28 cellular contexts compared by ENCODE assay signal in genomic region chr12:31724597-31724996, GRCh38. TPM values are rescaled to one million over a fixed set of nuclear protein-coding genes. Genes with fewer than 3 reads are reported as not detected.
A peak's percentile ranks its signal among the peaks of the same experiment; 100 is the strongest.
DNase-seq lines count a peak whose midpoint lies in the region; ATAC-seq, FAIRE-seq and TF ChIP-seq lines count a peak whose summit lies in the region.
"Had no signal": no experiment of that assay in that cellular context is flagged by ENCODE, and none has a peak within 500 bp of the region (broad histone marks: within the 10 kb centered on the region; RNA-seq: fewer than 3 reads in every experiment).

No MANE protein-coding gene starts in this region.

- intact Hi-C loops in natural killer cell (cut with micrococcal nuclease) (loop anchor here (10.0 kb wide), 2 partner anchors 400 to 970 kb away; partner anchors contain the start of genes CAPRIN2 and SINHCAF), Calu3 (cut with micrococcal nuclease; ENCODE audit: unreplicated experiment) (no loop called here), kidney (cut with DNase I) (no loop called here)
- intact Hi-C loops in dendritic cell treated with granulocyte-macrophage colony-stimulating factor and Interleukin-4, amounts not matched to agents 40 ng/mL and 50 ng/mL, for 4 days (cut with micrococcal nuclease): no loop called here

- H3K27me3 Mint-ChIP-seq in natural killer cell treated with Interleukin-12 subunit alpha and Interleukin-12 subunit beta and Interleukin-15 and Interleukin-18, amount 100 ng/mL, for 72 hours: no peaks in the 10 kb centered on the region
- peaks cover 0 to 2% of the 10 kb centered on the region in 2 donors for H3K27me3 Mint-ChIP-seq in natural killer cell (ENCODE audit: low read depth in 2 of 2)
- H3K27me3 Mint-ChIP-seq in dendritic cell treated with granulocyte-macrophage colony-stimulating factor and Interleukin-4, amounts not matched to agents 40 ng/mL and 50 ng/mL, for 4 days: no peaks in the 10 kb centered on the region
- H3K27me3 Mint-ChIP-seq in stimulated activated naive B cell treated with anti-CD40 and anti-IgM and Interleukin-4, amounts not matched to agents 10 μg/mL and 1 μg/mL and 100 μg/mL, for 72 hours: no peaks in the 10 kb centered on the region
- no peaks in the 10 kb centered on the region for H3K27me3 Mint-ChIP-seq in Calu3 (ENCODE audit: unreplicated experiment)
- H3K27me3 Mint-ChIP-seq: activated T-helper 17 cell treated with anti-CD3 and anti-CD28 coated beads, Interleukin-2, amount 50 U/mL, for 72 hours had no signal

- peaks cover 6 to 7% of the 10 kb centered on the region in 2 donors for H3K4me1 ChIP-seq in kidney (ENCODE audit: control insufficient read depth in 1 of 2, insufficient read depth in 1 of 2, low read depth in 1 of 2, low read length in 2 of 2)

- no peak for ATAC-seq in natural killer cell treated with Interleukin-12 subunit alpha and Interleukin-12 subunit beta and Interleukin-15 and Interleukin-18, amount 100 ng/mL, for 72 hours
- no peak for ATAC-seq in natural killer cell
- ATAC-seq in stimulated activated naive B cell treated with anti-CD40 and anti-IgM and Interleukin-4, amounts not matched to agents 10 μg/mL and 1 μg/mL and 100 μg/mL, for 72 hours (replicated peaks): no peak
- ATAC-seq: activated naive CD4-positive, alpha-beta T cell treated with anti-CD3 and anti-CD28 coated beads, Interleukin-2, amount 50 U/mL, for 72 hours; activated T-helper 17 cell treated with anti-CD3 and anti-CD28 coated beads, Interleukin-2, amount 50 U/mL, for 72 hours; left lung; pancreas had no signal

- H3K36me3 ChIP-seq in kidney (ENCODE audit: control insufficient read depth in 1 of 2, insufficient read depth in 2 of 2, low read length in 2 of 2): no peaks in the 10 kb centered on the region
- H3K36me3 ChIP-seq: left lung, pancreas, right atrium auricular region had no signal

- CTCF ChIA-PET in Calu3 (lab: Charles Lee): no interaction called here

- H3K36me3 Mint-ChIP-seq in natural killer cell treated with Interleukin-12 subunit alpha and Interleukin-12 subunit beta and Interleukin-15 and Interleukin-18, amount 100 ng/mL, for 72 hours: no peaks in the 10 kb centered on the region
- H3K36me3 Mint-ChIP-seq in natural killer cell (no peaks in the 10 kb centered on the region), Calu3 (ENCODE audit: insufficient read depth, unreplicated experiment) (peaks cover 17% of the 10 kb centered on the region)
- peaks cover 7% of the 10 kb centered on the region for H3K36me3 Mint-ChIP-seq in dendritic cell treated with granulocyte-macrophage colony-stimulating factor and Interleukin-4, amounts not matched to agents 40 ng/mL and 50 ng/mL, for 4 days (ENCODE audit: low read depth)
- peaks cover 7 to 24% of the 10 kb centered on the region in 2 donors for H3K36me3 Mint-ChIP-seq in stimulated activated naive B cell treated with anti-CD40 and anti-IgM and Interleukin-4, amounts not matched to agents 10 μg/mL and 1 μg/mL and 100 μg/mL, for 72 hours

- no peak for TF ChIP-seq CTCF in natural killer cell (IDR thresholded peaks at IDR 0.05)
- no peak for TF ChIP-seq CTCF in Calu3 (IDR thresholded peaks at IDR 0.05; ENCODE audit: unreplicated experiment)
- TF ChIP-seq CTCF in kidney (IDR thresholded peaks at IDR 0.05; ENCODE audit: borderline replicate concordance, extremely low read depth, insufficient read depth): no peak

- H3K4me1 Mint-ChIP-seq in natural killer cell treated with Interleukin-12 subunit alpha and Interleukin-12 subunit beta and Interleukin-15 and Interleukin-18, amount 100 ng/mL, for 72 hours (ENCODE audit: low read depth in 2 of 2): peaks cover 55 to 56% of the 10 kb centered on the region in 2 donors
- H3K4me1 Mint-ChIP-seq in natural killer cell (peaks cover 60 to 64% of the 10 kb centered on the region in 2 donors), Calu3 (ENCODE audit: low read depth, unreplicated experiment) (peaks cover 26% of the 10 kb centered on the region)
- peaks cover 47% of the 10 kb centered on the region for H3K4me1 Mint-ChIP-seq in dendritic cell treated with granulocyte-macrophage colony-stimulating factor and Interleukin-4, amounts not matched to agents 40 ng/mL and 50 ng/mL, for 4 days (ENCODE audit: low read depth)
- H3K4me1 Mint-ChIP-seq in stimulated activated naive B cell treated with anti-CD40 and anti-IgM and Interleukin-4, amounts not matched to agents 10 μg/mL and 1 μg/mL and 100 μg/mL, for 72 hours: peaks cover 39 to 69% of the 10 kb centered on the region in 2 donors

- no peaks in the 10 kb centered on the region for H3K9me3 ChIP-seq in kidney (ENCODE audit: control insufficient read depth in 1 of 2, low read length in 2 of 2)
- H3K9me3 ChIP-seq: left lung, pancreas, right atrium auricular region had no signal

- no peak for FAIRE-seq in kidney (lab: Jason Lieb, UNC)
- FAIRE-seq: endometrium, frontal cortex, GM12891, HTR-8/SVneo, pancreas had no signal

- no peak for DNase-seq in natural killer cell treated with Interleukin-12 subunit alpha and Interleukin-12 subunit beta and Interleukin-15 and Interleukin-18, amount 100 ng/mL, for 72 hours (ENCODE audit: low spot score)
- DNase-seq in natural killer cell (no peak), MV-4-11 (lab: John Stamatoyannopoulos, UW) (peak; percentile 4), OCI-M2 (lab: John Stamatoyannopoulos, UW; ENCODE audit: unreplicated experiment) (no peak), Calu3 (no peak), kidney (no peak)
- DNase-seq in stimulated activated naive B cell treated with anti-CD40 and anti-IgM and Interleukin-4, amounts not matched to agents 10 μg/mL and 1 μg/mL and 100 μg/mL, for 72 hours: no peak
- DNase-seq: activated CD4-positive, alpha-beta T cell treated with anti-CD3 and anti-CD28 coated beads, Interleukin-2, amount 50 U/mL, for 4 hours; activated CD8-positive, alpha-beta memory T cell treated with anti-CD3 and anti-CD28 coated beads, Interleukin-2, amount 50 U/mL, for 4 hours; central memory CD4-positive, alpha-beta T cell; dermis blood vessel endothelial cell; Karpas-422; left lung; pancreas; SHP77 treated with DMSO at 0.1 percent for 48 hours; stimulated activated CD4-positive, alpha-beta T cell treated with anti-CD3 and anti-CD28 coated beads, Interleukin-2, amount 100 ng/mL, for 48 hours; T1000 had no signal

- no peak overlapping the region for H3K27ac ChIP-seq in kidney (ENCODE audit: low read depth in 2 of 2, low read length in 2 of 2)
- H3K27ac ChIP-seq: pancreas, right atrium auricular region had no signal

- peak overlapping the region; percentile 26 to 72 for H3K27ac Mint-ChIP-seq in natural killer cell treated with Interleukin-12 subunit alpha and Interleukin-12 subunit beta and Interleukin-15 and Interleukin-18, amount 100 ng/mL, for 72 hours
- H3K27ac Mint-ChIP-seq in natural killer cell: no peak overlapping the region
- H3K27ac Mint-ChIP-seq in dendritic cell treated with granulocyte-macrophage colony-stimulating factor and Interleukin-4, amounts not matched to agents 40 ng/mL and 50 ng/mL, for 4 days: peak overlapping the region; percentile 29
- peak overlapping the region; percentile 14 for H3K27ac Mint-ChIP-seq in stimulated activated naive B cell treated with anti-CD40 and anti-IgM and Interleukin-4, amounts not matched to agents 10 μg/mL and 1 μg/mL and 100 μg/mL, for 72 hours
- no peak overlapping the region for H3K27ac Mint-ChIP-seq in Calu3 (ENCODE audit: unreplicated experiment)
- H3K27ac Mint-ChIP-seq: activated naive CD4-positive, alpha-beta T cell treated with anti-CD3 and anti-CD28 coated beads, Interleukin-2, amount 50 U/mL, for 72 hours; activated T-helper 17 cell treated with anti-CD3 and anti-CD28 coated beads, Interleukin-2, amount 50 U/mL, for 72 hours; mesothelial cell of epicardium; nephron had no signal

- H3K4me3 Mint-ChIP-seq in natural killer cell treated with Interleukin-12 subunit alpha and Interleukin-12 subunit beta and Interleukin-15 and Interleukin-18, amount 100 ng/mL, for 72 hours: no peak overlapping the region
- H3K4me3 Mint-ChIP-seq in natural killer cell (no peak overlapping the region), Calu3 (ENCODE audit: low read depth, unreplicated experiment) (no peak overlapping the region)
- H3K4me3 Mint-ChIP-seq in dendritic cell treated with granulocyte-macrophage colony-stimulating factor and Interleukin-4, amounts not matched to agents 40 ng/mL and 50 ng/mL, for 4 days: no peak overlapping the region
- H3K4me3 Mint-ChIP-seq in stimulated activated naive B cell treated with anti-CD40 and anti-IgM and Interleukin-4, amounts not matched to agents 10 μg/mL and 1 μg/mL and 100 μg/mL, for 72 hours: no peak overlapping the region
- H3K4me3 Mint-ChIP-seq: CD14-positive monocyte, mesothelial cell of epicardium, nephron had no signal

- H3K9ac ChIP-seq in kidney (ENCODE audit: low read length in 2 of 2): no peak overlapping the region

- H3K9me3 Mint-ChIP-seq in natural killer cell treated with Interleukin-12 subunit alpha and Interleukin-12 subunit beta and Interleukin-15 and Interleukin-18, amount 100 ng/mL, for 72 hours: no peaks in the 10 kb centered on the region
- H3K9me3 Mint-ChIP-seq in natural killer cell (peaks cover 0 to 2% of the 10 kb centered on the region in 2 donors), Calu3 (ENCODE audit: low read depth, unreplicated experiment) (peaks cover 5% of the 10 kb centered on the region)
- H3K9me3 Mint-ChIP-seq in dendritic cell treated with granulocyte-macrophage colony-stimulating factor and Interleukin-4, amounts not matched to agents 40 ng/mL and 50 ng/mL, for 4 days: no peaks in the 10 kb centered on the region
- no peaks in the 10 kb centered on the region for H3K9me3 Mint-ChIP-seq in stimulated activated naive B cell treated with anti-CD40 and anti-IgM and Interleukin-4, amounts not matched to agents 10 μg/mL and 1 μg/mL and 100 μg/mL, for 72 hours
- H3K9me3 Mint-ChIP-seq: activated T-helper 17 cell treated with anti-CD3 and anti-CD28 coated beads, Interleukin-2, amount 50 U/mL, for 72 hours had no signal

- no peak overlapping the region for H3K4me3 ChIP-seq in kidney (ENCODE audit: low read length in 2 of 2)
- H3K4me3 ChIP-seq: left lung, pancreas, right atrium auricular region had no signal

- no TSS peak for BruUV-seq in Calu3 (replicated peaks; lab: Mats Ljungman, UMichigan)

RNA-seq across cellular contexts. Expression of gene AMN1, which starts 4.2 kb away (rescaled TPM):
- total RNA-seq in natural killer cell treated with Interleukin-12 subunit alpha and Interleukin-12 subunit beta and Interleukin-15 and Interleukin-18, amount 100 ng/mL, for 72 hours: 1 to 10 TPM; 2.9 to 3.6 TPM
- total RNA-seq in natural killer cell (1 to 10 TPM; 4.6 to 6.9 (median 6.3) TPM), Calu3 (2022) (10.2 and 13.5 TPM in 2 replicates), kidney (12.5 TPM)
- 13.9 TPM for polyA plus RNA-seq in kidney (ENCODE audit: insufficient read depth, low read depth, low replicate concordance)

Comparison
In these comparisons a context has a peak if more than half of its experiments do, and no peak if none do; other contexts are left out.
1. H3K27ac Mint-ChIP-seq: peak in natural killer cell treated with Interleukin-12 subunit alpha and Interleukin-12 subunit beta and Interleukin-15 and Interleukin-18, amount 100 ng/mL, for 72 hours (2 of 2), dendritic cell treated with granulocyte-macrophage colony-stimulating factor and Interleukin-4, amounts not matched to agents 40 ng/mL and 50 ng/mL, for 4 days (single experiment) and stimulated activated naive B cell treated with anti-CD40 and anti-IgM and Interleukin-4, amounts not matched to agents 10 μg/mL and 1 μg/mL and 100 μg/mL, for 72 hours (single experiment); none in natural killer cell (0 of 2) and Calu3 (single experiment).